Comparison of ENCODE assay signal across 2 cellular contexts in genomic region chr9:110179734-110180133, GRCh38.
TF ChIP-seq lines count a peak whose summit lies in the region.

No MANE protein-coding gene starts in this region.

TF ChIP-seq in IMR-90, 13 proteins besides CTCF, POLR2A, EP300 and RAD21:
- TF ChIP-seq NFE2L2 (IDR thresholded peaks at IDR 0.05; ENCODE audit: low read depth, low read length) = peak; percentile 87
- no peak for TF ChIP-seq ELK1 (IDR thresholded peaks at IDR 0.05; ENCODE audit: borderline replicate concordance, low read depth, low read length)
- TF ChIP-seq MAZ (IDR thresholded peaks at IDR 0.05; ENCODE audit: borderline replicate concordance, low read depth, low read length) = no peak
- no peak for TF ChIP-seq RCOR1 (IDR thresholded peaks at IDR 0.05; ENCODE audit: insufficient replicate concordance, low read length)
- peak; percentile 97 for TF ChIP-seq RFX5 (IDR thresholded peaks at IDR 0.05; ENCODE audit: low read depth, low read length)
- peak; percentile 70 for TF ChIP-seq MAFK (IDR thresholded peaks at IDR 0.05; ENCODE audit: low read depth, low read length)
- peak; percentile 41; the same call in 1 of the 2 replicates for TF ChIP-seq CEBPB (IDR thresholded peaks at IDR 0.05; ENCODE audit: low read depth, low read length)

TF ChIP-seq in GM12878, 131 proteins besides CTCF, POLR2A, EP300 and RAD21:
- TF ChIP-seq NR2C1 (IDR thresholded peaks at IDR 0.05) = no peak
- no peak for TF ChIP-seq PBX3 (IDR thresholded peaks at IDR 0.05; ENCODE audit: insufficient replicate concordance, low read depth, low read length)
- 0 out of 2 replicates have a peak, but pooled peaks have one; percentile 58 for TF ChIP-seq RFX5 (IDR thresholded peaks at IDR 0.05; ENCODE audit: low read depth, low read length)
- no peak for TF ChIP-seq SUZ12 (IDR thresholded peaks at IDR 0.05; ENCODE audit: unreplicated experiment)
- peak; percentile 23; the same call in 1 of the 2 replicates for TF ChIP-seq CREB1 (IDR thresholded peaks at IDR 0.05; ENCODE audit: low read depth)
TF ChIP-seq in GM12878: peak in this region for 2.
